13 cellular contexts compared by ENCODE assay signal in genomic region chr12:28130625-28131598, GRCh38. TPM values are rescaled to one million over a fixed set of nuclear protein-coding genes. Genes with fewer than 3 reads are reported as not detected.
DNase-seq lines count a peak whose midpoint lies in the region; ATAC-seq, FAIRE-seq and TF ChIP-seq lines count a peak whose summit lies in the region.
"Had no signal": no experiment of that assay in that cellular context is flagged by ENCODE, and none has a peak within 500 bp of the region (broad histone marks: within the 10 kb centered on the region; RNA-seq: fewer than 3 reads in every experiment).

No MANE protein-coding gene starts in this region.

- H3K4me1 ChIP-seq in esophagus squamous epithelium (peaks cover 0 to 30% (median 11%) of the 10 kb centered on the region in 3 donors), smooth muscle cell (ENCODE audit: low read depth) (peaks cover 24% of the 10 kb centered on the region)
- H3K4me1 ChIP-seq: thyroid gland had no signal

- no peak for TF ChIP-seq CTCF in activated CD8-positive, alpha-beta T cell treated with anti-CD3 and anti-CD28 coated beads for 36 hours (IDR thresholded peaks at IDR 0.05)
- TF ChIP-seq CTCF in esophagus squamous epithelium (IDR thresholded peaks at IDR 0.05), result no peak
- no peak for TF ChIP-seq CTCF in smooth muscle cell (IDR thresholded peaks at IDR 0.05; ENCODE audit: borderline replicate concordance, insufficient read depth, poor library complexity, severe bottlenecking)

- POLR2A ChIA-PET in activated CD8-positive, alpha-beta T cell treated with anti-CD3 and anti-CD28 coated beads for 36 hours (lab: Charles Lee), result no interaction called here
- POLR2A ChIA-PET in activated CD8-positive, alpha-beta T cell treated with anti-CD3 and anti-CD28 coated beads, Interleukin-2, amount 10 ng/mL, durations not matched to agents 7 days and 5 days (lab: Charles Lee), result no interaction called here

- no peaks in the 10 kb centered on the region for H3K4me1 Mint-ChIP-seq in activated CD8-positive, alpha-beta T cell treated with anti-CD3 and anti-CD28 coated beads for 36 hours (ENCODE audit: low read depth)
- no peaks in the 10 kb centered on the region for H3K4me1 Mint-ChIP-seq in activated CD8-positive, alpha-beta T cell treated with anti-CD3 and anti-CD28 coated beads, Interleukin-2, amount 10 ng/mL, durations not matched to agents 7 days and 5 days (ENCODE audit: low read depth)
- H3K4me1 Mint-ChIP-seq: B cell had no signal

- ATAC-seq in activated CD8-positive, alpha-beta T cell treated with anti-CD3 and anti-CD28 coated beads for 36 hours, result no peak
- ATAC-seq in activated CD8-positive, alpha-beta T cell treated with anti-CD3 and anti-CD28 coated beads, Interleukin-2, amount 10 ng/mL, durations not matched to agents 7 days and 5 days, result no peak

- intact Hi-C loops in activated CD8-positive, alpha-beta T cell treated with anti-CD3 and anti-CD28 coated beads for 36 hours (cut with micrococcal nuclease), result no loop called here
- intact Hi-C loops in esophagus squamous epithelium (cut with DNase I), result no loop called here

- DNase-seq in activated CD8-positive, alpha-beta T cell treated with anti-CD3 and anti-CD28 coated beads for 36 hours, result peak; percentile 4
- no peak for DNase-seq in activated CD8-positive, alpha-beta T cell treated with anti-CD3 and anti-CD28 coated beads, Interleukin-2, amount 10 ng/mL, durations not matched to agents 7 days and 5 days
- peak; percentile 99 for DNase-seq in RKO (ENCODE audit: low spot score)
- DNase-seq in esophagus squamous epithelium (lab: John Stamatoyannopoulos, UW), result no peak
- peak; percentile 12 for DNase-seq in smooth muscle cell (lab: John Stamatoyannopoulos, UW; ENCODE audit: unreplicated experiment)
- DNase-seq in hypothalamus (lab: John Stamatoyannopoulos, UW), result no peak
- no peak for DNase-seq in GM19239 (ENCODE audit: insufficient read length, low spot score)
- DNase-seq in kidney glomerular epithelial cell (lab: John Stamatoyannopoulos, UW), result no peak
- DNase-seq: occipital lobe, T-helper 9 cell, thyroid gland had no signal

- H3K27me3 ChIP-seq in esophagus squamous epithelium (no peaks in the 10 kb centered on the region), smooth muscle cell (ENCODE audit: low read depth) (no peaks in the 10 kb centered on the region)
- H3K27me3 ChIP-seq: thyroid gland had no signal

- H3K36me3 ChIP-seq in esophagus squamous epithelium (no peaks in the 10 kb centered on the region), smooth muscle cell (ENCODE audit: low read depth) (no peaks in the 10 kb centered on the region)
- H3K36me3 ChIP-seq: thyroid gland had no signal

- peak overlapping the region; percentile 96 for H3K9ac ChIP-seq in smooth muscle cell (ENCODE audit: low read depth)

- H3F3A ChIP-seq in smooth muscle cell (ENCODE audit: low read depth), result peaks cover 25% of the 10 kb centered on the region

- no peak for FAIRE-seq in GM19239 (lab: Jason Lieb, UNC)
- FAIRE-seq: colon had no signal

- CTCF ChIA-PET in activated CD8-positive, alpha-beta T cell treated with anti-CD3 and anti-CD28 coated beads for 36 hours (lab: Charles Lee), result no interaction called here
- CTCF ChIA-PET in activated CD8-positive, alpha-beta T cell treated with anti-CD3 and anti-CD28 coated beads, Interleukin-2, amount 10 ng/mL, durations not matched to agents 7 days and 5 days (lab: Charles Lee), result no interaction called here

- 39 to 43% methylated on average over 10 of the region's 10 CpGs for WGBS in esophagus squamous epithelium, 2 donors
- WGBS in smooth muscle cell (ENCODE audit: low lambda C conversion rate), result 11% methylated on average over 10 of the region's 10 CpGs

- H3K4me3 ChIP-seq in esophagus squamous epithelium, result no peak overlapping the region
- no peak overlapping the region for H3K4me3 ChIP-seq in smooth muscle cell
- H3K4me3 ChIP-seq: thyroid gland had no signal

- no peaks in the 10 kb centered on the region for H3K9me3 ChIP-seq in esophagus squamous epithelium
- H3K9me3 ChIP-seq in smooth muscle cell (replicated peaks; ENCODE audit: low read depth), result no peaks in the 10 kb centered on the region
- H3K9me3 ChIP-seq: thyroid gland had no signal

- no peaks in the 10 kb centered on the region for H3K79me2 ChIP-seq in smooth muscle cell (ENCODE audit: low read depth)

- H3K9me3 Mint-ChIP-seq in activated CD8-positive, alpha-beta T cell treated with anti-CD3 and anti-CD28 coated beads for 36 hours, result no peaks in the 10 kb centered on the region
- H3K9me3 Mint-ChIP-seq in activated CD8-positive, alpha-beta T cell treated with anti-CD3 and anti-CD28 coated beads, Interleukin-2, amount 10 ng/mL, durations not matched to agents 7 days and 5 days (ENCODE audit: insufficient read depth), result no peaks in the 10 kb centered on the region

- peak overlapping the region; percentile 22 to 72 (median 40) for H3K27ac ChIP-seq in esophagus squamous epithelium
- peak overlapping the region; percentile 100 for H3K27ac ChIP-seq in smooth muscle cell (ENCODE audit: low read depth)
- H3K27ac ChIP-seq: thyroid gland had no signal

- no peak for TF ChIP-seq POLR2A in esophagus squamous epithelium (IDR thresholded peaks at IDR 0.05)

- H4K20me1 ChIP-seq in smooth muscle cell (ENCODE audit: low read depth), result no peaks in the 10 kb centered on the region

- peak overlapping the region; percentile 55 for H3K4me2 ChIP-seq in smooth muscle cell

- no peak overlapping the region for H3K27ac Mint-ChIP-seq in activated CD8-positive, alpha-beta T cell treated with anti-CD3 and anti-CD28 coated beads for 36 hours
- H3K27ac Mint-ChIP-seq in activated CD8-positive, alpha-beta T cell treated with anti-CD3 and anti-CD28 coated beads, Interleukin-2, amount 10 ng/mL, durations not matched to agents 7 days and 5 days, result no peak overlapping the region
- H3K27ac Mint-ChIP-seq: B cell had no signal

- no peaks in the 10 kb centered on the region for H3K36me3 Mint-ChIP-seq in activated CD8-positive, alpha-beta T cell treated with anti-CD3 and anti-CD28 coated beads for 36 hours (ENCODE audit: low read depth)
- no peaks in the 10 kb centered on the region for H3K36me3 Mint-ChIP-seq in activated CD8-positive, alpha-beta T cell treated with anti-CD3 and anti-CD28 coated beads, Interleukin-2, amount 10 ng/mL, durations not matched to agents 7 days and 5 days (ENCODE audit: low read depth)

- no peak overlapping the region for H3K4me3 Mint-ChIP-seq in activated CD8-positive, alpha-beta T cell treated with anti-CD3 and anti-CD28 coated beads for 36 hours
- no peak overlapping the region for H3K4me3 Mint-ChIP-seq in activated CD8-positive, alpha-beta T cell treated with anti-CD3 and anti-CD28 coated beads, Interleukin-2, amount 10 ng/mL, durations not matched to agents 7 days and 5 days
- H3K4me3 Mint-ChIP-seq: B cell had no signal

- no peaks in the 10 kb centered on the region for H3K27me3 Mint-ChIP-seq in activated CD8-positive, alpha-beta T cell treated with anti-CD3 and anti-CD28 coated beads for 36 hours
- H3K27me3 Mint-ChIP-seq in activated CD8-positive, alpha-beta T cell treated with anti-CD3 and anti-CD28 coated beads, Interleukin-2, amount 10 ng/mL, durations not matched to agents 7 days and 5 days (ENCODE audit: low read depth), result peaks cover 3% of the 10 kb centered on the region
- H3K27me3 Mint-ChIP-seq: B cell had no signal

- peak overlapping the region; percentile 25 for H2AFZ ChIP-seq in smooth muscle cell (ENCODE audit: low read depth)

RNA-seq across cellular contexts. Expression of gene CCDC91, which starts 59.3 kb away (rescaled TPM):
- total RNA-seq in activated CD8-positive, alpha-beta T cell treated with anti-CD3 and anti-CD28 coated beads for 36 hours, result 10 to 100 TPM; 14.7 to 14.8 TPM
- total RNA-seq in activated CD8-positive, alpha-beta T cell treated with anti-CD3 and anti-CD28 coated beads, Interleukin-2, amount 10 ng/mL, durations not matched to agents 7 days and 5 days, result 10 to 100 TPM; 18.4 to 23.4 TPM
- total RNA-seq in esophagus squamous epithelium (10 to 100 TPM in 3 of 4 donors, 1 to 10 TPM in 1; 7.2 to 37.6 (median 22.7) TPM), smooth muscle cell (20.1 and 25.4 TPM in 2 replicates)
- 21.2 and 23.7 TPM in 2 replicates for polyA plus RNA-seq in smooth muscle cell

Comparison
In these comparisons a context has a peak if more than half of its experiments do, and no peak if none do; other contexts are left out.
1. DNase-seq: peak in activated CD8-positive, alpha-beta T cell treated with anti-CD3 and anti-CD28 coated beads for 36 hours (single experiment), RKO (single experiment) and smooth muscle cell (single experiment); none in activated CD8-positive, alpha-beta T cell treated with anti-CD3 and anti-CD28 coated beads, Interleukin-2, amount 10 ng/mL, durations not matched to agents 7 days and 5 days (single experiment), esophagus squamous epithelium (single experiment), hypothalamus (0 of 51), GM19239 (single experiment) and kidney glomerular epithelial cell (single experiment).